8 cellular contexts compared by ENCODE assay signal in the genomic region with DNA sequence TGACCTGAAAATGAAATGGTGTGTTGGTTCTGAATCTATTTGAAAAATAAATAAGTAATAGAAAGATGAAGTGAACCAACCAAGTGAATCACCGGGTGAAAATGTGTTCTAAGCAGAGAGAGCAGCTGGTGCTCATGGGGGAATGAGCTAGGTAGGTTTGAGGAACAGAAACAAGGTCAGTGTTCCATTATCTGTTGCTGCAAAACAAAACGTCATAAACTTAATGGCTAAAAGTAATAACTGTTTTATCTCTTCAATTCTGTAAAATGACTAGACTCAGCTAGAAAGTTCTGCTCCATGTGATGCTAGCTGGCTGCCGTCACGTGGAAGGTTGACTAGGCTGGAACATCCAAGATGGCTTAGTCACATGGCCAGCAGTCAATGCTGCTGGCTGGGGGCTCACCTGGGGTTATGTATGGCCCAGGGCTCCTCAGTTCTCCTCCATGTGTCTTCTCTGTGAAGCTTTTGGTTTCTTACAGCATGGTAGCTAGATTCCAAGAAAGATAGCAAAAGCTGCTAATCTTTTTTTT. TPM values are rescaled to one million over a fixed set of nuclear protein-coding genes. Genes with fewer than 3 reads are reported as not detected.
DNase-seq lines count a peak whose midpoint lies in the region; ATAC-seq and TF ChIP-seq lines count a peak whose summit lies in the region.

No MANE protein-coding gene starts in this region.

- POLR2A ChIA-PET in activated CD4-positive, alpha-beta T cell treated with anti-CD3 and anti-CD28 coated beads, Interleukin-2, amount 10 ng/mL, durations not matched to agents 7 days and 5 days (lab: Charles Lee): no interaction called here

- CTCF ChIA-PET in activated CD4-positive, alpha-beta T cell treated with anti-CD3 and anti-CD28 coated beads, Interleukin-2, amount 10 ng/mL, durations not matched to agents 7 days and 5 days (lab: Charles Lee): interaction anchor here (0.6 to 2.1 kb wide), 12 partner anchors 9 to 236 kb away, joined by 3 to 12 read pairs (median 4); partner anchors contain the start of gene SH3BP5

- no peak overlapping the region for H2AFZ ChIP-seq in Karpas-422 (ENCODE audit: low read length)

- H3K36me3 ChIP-seq in Karpas-422 (ENCODE audit: insufficient read depth, low read length): no peaks in the 10 kb centered on the region
- H3K36me3 ChIP-seq in heart right ventricle: no peaks in the 10 kb centered on the region

- H3K4me1 ChIP-seq in Karpas-422 (ENCODE audit: low read length) (peaks cover 31% of the 10 kb centered on the region), heart right ventricle (peaks cover 0 to 33% (median 0%) of the 10 kb centered on the region in 9 donors)

- H3K27me3 Mint-ChIP-seq in activated CD4-positive, alpha-beta T cell treated with anti-CD3 and anti-CD28 coated beads, Interleukin-2, amount 10 ng/mL, durations not matched to agents 7 days and 5 days: peaks cover 13% of the 10 kb centered on the region
- no peaks in the 10 kb centered on the region for H3K27me3 Mint-ChIP-seq in stimulated activated naive B cell treated with anti-CD40 and anti-IgM and Interleukin-4, amounts not matched to agents 10 μg/mL and 1 μg/mL and 100 μg/mL, for 72 hours

- no peaks in the 10 kb centered on the region for H3K9me2 ChIP-seq in Karpas-422 (replicated peaks; ENCODE audit: insufficient read depth, low read length)

- no peaks in the 10 kb centered on the region for H3K79me2 ChIP-seq in Karpas-422 (ENCODE audit: low read length)

- H3K4me3 ChIP-seq in Karpas-422 (ENCODE audit: low read length) (no peak overlapping the region), heart right ventricle (no peak overlapping the region)

- no peaks in the 10 kb centered on the region for H3K27me3 ChIP-seq in Karpas-422 (ENCODE audit: low read length)
- H3K27me3 ChIP-seq in heart right ventricle: no peaks in the 10 kb centered on the region

- H3K27ac ChIP-seq in Karpas-422 (ENCODE audit: low read length) (peak overlapping the region; percentile 47), heart right ventricle (no peak overlapping the region)

- H3K9ac ChIP-seq in Karpas-422 (ENCODE audit: low read length): no peak overlapping the region

- intact Hi-C loops in posterior cingulate gyrus (cut with DNase I) (no loop called here), heart right ventricle (cut with DNase I) (no loop called here)

- ATAC-seq in HG02610 (IDR thresholded peaks at IDR 0.05; ENCODE audit: unreplicated experiment) (peak; percentile 92), heart right ventricle (no peak)
- ATAC-seq in stimulated activated naive B cell treated with anti-CD40 and anti-IgM and Interleukin-4, amounts not matched to agents 10 μg/mL and 1 μg/mL and 100 μg/mL, for 72 hours (replicated peaks): peak; percentile 94 to 96

- H3K4me3 Mint-ChIP-seq in activated CD4-positive, alpha-beta T cell treated with anti-CD3 and anti-CD28 coated beads, Interleukin-2, amount 10 ng/mL, durations not matched to agents 7 days and 5 days: no peak overlapping the region
- H3K4me3 Mint-ChIP-seq in stimulated activated naive B cell treated with anti-CD40 and anti-IgM and Interleukin-4, amounts not matched to agents 10 μg/mL and 1 μg/mL and 100 μg/mL, for 72 hours: peak overlapping the region; percentile 10 to 50

- peak; percentile 14 for DNase-seq in activated CD4-positive, alpha-beta T cell treated with anti-CD3 and anti-CD28 coated beads, Interleukin-2, amount 10 ng/mL, durations not matched to agents 7 days and 5 days
- DNase-seq in activated CD4-positive, alpha-beta T cell treated with anti-CD3 and anti-CD28 coated beads for 4 hours: no peak
- peak; percentile 72 for DNase-seq in Karpas-422
- peak; percentile 69 for DNase-seq in stimulated activated naive B cell treated with anti-CD40 and anti-IgM and Interleukin-4, amounts not matched to agents 10 μg/mL and 1 μg/mL and 100 μg/mL, for 72 hours
- no peak for DNase-seq in posterior cingulate gyrus
- no peak for DNase-seq in heart right ventricle
- no peak for DNase-seq in activated CD4-positive, alpha-beta T cell treated with anti-CD3 and anti-CD28 coated beads, Interleukin-2, amount 50 U/mL, for 4 hours

- peaks cover 46% of the 10 kb centered on the region for H3K4me1 Mint-ChIP-seq in activated CD4-positive, alpha-beta T cell treated with anti-CD3 and anti-CD28 coated beads, Interleukin-2, amount 10 ng/mL, durations not matched to agents 7 days and 5 days
- peaks cover 42 to 77% of the 10 kb centered on the region in 2 donors for H3K4me1 Mint-ChIP-seq in stimulated activated naive B cell treated with anti-CD40 and anti-IgM and Interleukin-4, amounts not matched to agents 10 μg/mL and 1 μg/mL and 100 μg/mL, for 72 hours

- WGBS in heart right ventricle, 2 donors: 86 to 87% methylated on average over 4 of the region's 4 CpGs

- peaks cover 26% of the 10 kb centered on the region for H3K9me3 Mint-ChIP-seq in activated CD4-positive, alpha-beta T cell treated with anti-CD3 and anti-CD28 coated beads, Interleukin-2, amount 10 ng/mL, durations not matched to agents 7 days and 5 days
- peaks cover 5 to 11% of the 10 kb centered on the region in 2 donors for H3K9me3 Mint-ChIP-seq in stimulated activated naive B cell treated with anti-CD40 and anti-IgM and Interleukin-4, amounts not matched to agents 10 μg/mL and 1 μg/mL and 100 μg/mL, for 72 hours

- no peaks in the 10 kb centered on the region for H4K20me1 ChIP-seq in Karpas-422 (ENCODE audit: insufficient read depth, low read depth, low read length)

- H3K36me3 Mint-ChIP-seq in activated CD4-positive, alpha-beta T cell treated with anti-CD3 and anti-CD28 coated beads, Interleukin-2, amount 10 ng/mL, durations not matched to agents 7 days and 5 days (ENCODE audit: low read depth): peaks cover 32% of the 10 kb centered on the region
- H3K36me3 Mint-ChIP-seq in stimulated activated naive B cell treated with anti-CD40 and anti-IgM and Interleukin-4, amounts not matched to agents 10 μg/mL and 1 μg/mL and 100 μg/mL, for 72 hours: peaks cover 9 to 17% of the 10 kb centered on the region in 2 donors

- H3K27ac Mint-ChIP-seq in activated CD4-positive, alpha-beta T cell treated with anti-CD3 and anti-CD28 coated beads, Interleukin-2, amount 10 ng/mL, durations not matched to agents 7 days and 5 days: no peak overlapping the region
- H3K27ac Mint-ChIP-seq in stimulated activated naive B cell treated with anti-CD40 and anti-IgM and Interleukin-4, amounts not matched to agents 10 μg/mL and 1 μg/mL and 100 μg/mL, for 72 hours: peak overlapping the region; percentile 85

- H3K4me2 ChIP-seq in Karpas-422 (ENCODE audit: low read depth, low read length, poor library complexity, severe bottlenecking): peak overlapping the region; percentile 44

- no peak for TF ChIP-seq CTCF in heart right ventricle (IDR thresholded peaks at IDR 0.05)

- no peaks in the 10 kb centered on the region for H3K9me3 ChIP-seq in Karpas-422 (ENCODE audit: low read length)
- H3K9me3 ChIP-seq in heart right ventricle: peaks cover 0 to 14% (median 0%) of the 10 kb centered on the region in 11 donors

RNA-seq across cellular contexts. Expression of gene SH3BP5, which starts 13.3 kb away (rescaled TPM):
- 10 to 100 TPM; 33.8 to 38.2 TPM for total RNA-seq in activated CD4-positive, alpha-beta T cell treated with anti-CD3 and anti-CD28 coated beads, Interleukin-2, amount 10 ng/mL, durations not matched to agents 7 days and 5 days
- total RNA-seq in Karpas-422 (2014; rRNA removed; shearing (Covaris generic); ENCODE audit: low replicate concordance): 0.51 and 0.82 TPM in 2 replicates
- total RNA-seq in heart right ventricle: 10 to 100 TPM in 4 of 10 donors, 1 to 10 TPM in 6; 6.7 to 22.4 (median 9.4) TPM
- 10 to 100 TPM in 1 of 2 donors, 1 to 10 TPM in 1; 9.9 to 11.4 TPM for polyA plus RNA-seq in heart right ventricle

Comparison
In these comparisons a context has a peak if more than half of its experiments do, and no peak if none do; other contexts are left out.
1. DNase-seq: peak in activated CD4-positive, alpha-beta T cell treated with anti-CD3 and anti-CD28 coated beads, Interleukin-2, amount 10 ng/mL, durations not matched to agents 7 days and 5 days (single experiment), Karpas-422 (single experiment) and stimulated activated naive B cell treated with anti-CD40 and anti-IgM and Interleukin-4, amounts not matched to agents 10 μg/mL and 1 μg/mL and 100 μg/mL, for 72 hours (single experiment); none in activated CD4-positive, alpha-beta T cell treated with anti-CD3 and anti-CD28 coated beads for 4 hours (0 of 2), posterior cingulate gyrus (0 of 10), heart right ventricle (0 of 2) and activated CD4-positive, alpha-beta T cell treated with anti-CD3 and anti-CD28 coated beads, Interleukin-2, amount 50 U/mL, for 4 hours (0 of 2).
2. ATAC-seq: peak in HG02610 (single experiment) and stimulated activated naive B cell treated with anti-CD40 and anti-IgM and Interleukin-4, amounts not matched to agents 10 μg/mL and 1 μg/mL and 100 μg/mL, for 72 hours (2 of 2); none in heart right ventricle (0 of 8).